ENCODE assay signal across 10 cellular contexts in genomic region chr1:91844862-91845528, GRCh38. TPM values are rescaled to one million over a fixed set of nuclear protein-coding genes. Genes with fewer than 3 reads are reported as not detected.
DNase-seq lines count a peak whose midpoint lies in the region; ATAC-seq and TF ChIP-seq lines count a peak whose summit lies in the region.
"Had no signal": no experiment of that assay in that cellular context is flagged by ENCODE, and none has a peak within 500 bp of the region (broad histone marks: within the 10 kb centered on the region; RNA-seq: fewer than 3 reads in every experiment).

No MANE protein-coding gene starts in this region.

- H2BK120ac ChIP-seq in trophoblast cell (ENCODE audit: insufficient read depth, low read length, poor library complexity) = no peak overlapping the region

- H3K27ac ChIP-seq in foreskin keratinocyte = peak overlapping the region; percentile 16
- H3K27ac ChIP-seq in trophoblast cell (ENCODE audit: low read depth, low read length) = no peak overlapping the region
- H3K27ac ChIP-seq in Karpas-422 (ENCODE audit: low read length) = no peak overlapping the region

- H3K4me2 ChIP-seq in trophoblast cell (ENCODE audit: low read length) (no peak overlapping the region), Karpas-422 (ENCODE audit: low read depth, low read length, poor library complexity, severe bottlenecking) (no peak overlapping the region)

- H3K9ac ChIP-seq in trophoblast cell (ENCODE audit: low read length) (no peak overlapping the region), Karpas-422 (ENCODE audit: low read length) (no peak overlapping the region)

- H3K14ac ChIP-seq in trophoblast cell (ENCODE audit: low read length) = no peak overlapping the region

- H3K9me3 ChIP-seq in trophoblast cell (ENCODE audit: insufficient read depth, low read depth, low read length) (no peaks in the 10 kb centered on the region), Karpas-422 (ENCODE audit: low read length) (no peaks in the 10 kb centered on the region)

- no peaks in the 10 kb centered on the region for H3K36me3 ChIP-seq in BJ (ENCODE audit: control insufficient read depth, insufficient read depth, low read length)
- H3K36me3 ChIP-seq in trophoblast cell (ENCODE audit: control insufficient read depth in 1 of 2, insufficient read depth in 2 of 2, low read length in 2 of 2) = no peaks in the 10 kb centered on the region
- no peaks in the 10 kb centered on the region for H3K36me3 ChIP-seq in Karpas-422 (ENCODE audit: insufficient read depth, low read length)

- H3K4me1 ChIP-seq in foreskin keratinocyte = peaks cover 24% of the 10 kb centered on the region
- no peaks in the 10 kb centered on the region for H3K4me1 ChIP-seq in trophoblast cell (ENCODE audit: control insufficient read depth in 1 of 2, insufficient read depth in 2 of 2, low read length in 2 of 2)
- no peaks in the 10 kb centered on the region for H3K4me1 ChIP-seq in Karpas-422 (ENCODE audit: low read length)

- H2BK5ac ChIP-seq in trophoblast cell (ENCODE audit: low read depth, low read length, poor library complexity) = no peak overlapping the region

- peak; percentile 99 for DNase-seq in BJ (ENCODE audit: low read depth)
- DNase-seq in T1000 (lab: John Stamatoyannopoulos, UW) = peak; percentile 67
- peak; percentile 91 to 93 for DNase-seq in foreskin keratinocyte
- DNase-seq in trophoblast cell = peak; percentile 34 to 59
- DNase-seq in Karpas-422 = no peak
- DNase-seq in NCI-H446 (lab: John Stamatoyannopoulos, UW) = no peak
- no peak for DNase-seq in NCI-H82 (lab: John Stamatoyannopoulos, UW)
- DNase-seq in activated CD4-positive, alpha-beta T cell treated with anti-CD3 and anti-CD28 coated beads, Interleukin-2, amount 10 ng/mL, durations not matched to agents 7 days and 5 days = no peak
- DNase-seq: activated B cell treated with CpG ODN at 0.5 μM for 24 hours had no signal

- H3K27me3 ChIP-seq in BJ (ENCODE audit: control insufficient read depth, insufficient read depth, low read length) = no peaks in the 10 kb centered on the region
- H3K27me3 ChIP-seq in foreskin keratinocyte = no peaks in the 10 kb centered on the region
- H3K27me3 ChIP-seq in trophoblast cell (ENCODE audit: insufficient read depth, low read length) = no peaks in the 10 kb centered on the region
- H3K27me3 ChIP-seq in Karpas-422 (ENCODE audit: low read length) = no peaks in the 10 kb centered on the region

- H4K8ac ChIP-seq in trophoblast cell (ENCODE audit: low read depth, low read length) = no peak overlapping the region

- CTCF ChIA-PET in BJ (lab: Yijun Ruan, JAX) = interaction anchor here (1.1 to 1.7 kb wide), 5 partner anchors 15 to 333 kb away, joined by 3 to 4 read pairs (median 3); no protein-coding TSS in a partner anchor
- CTCF ChIA-PET in activated CD4-positive, alpha-beta T cell treated with anti-CD3 and anti-CD28 coated beads, Interleukin-2, amount 10 ng/mL, durations not matched to agents 7 days and 5 days (lab: Charles Lee) = interaction anchor here (0.9 to 1.5 kb wide), 2 partner anchors 11 to 28 kb away, joined by 3 read pairs; no protein-coding TSS in a partner anchor

- H2AFZ ChIP-seq in trophoblast cell (ENCODE audit: insufficient read depth, low read length, poor library complexity) = no peak overlapping the region
- H2AFZ ChIP-seq in Karpas-422 (ENCODE audit: low read length) = no peak overlapping the region

- no peak overlapping the region for H2BK12ac ChIP-seq in trophoblast cell (ENCODE audit: low read length)

- peaks cover 11% of the 10 kb centered on the region for H3K4me1 Mint-ChIP-seq in activated CD4-positive, alpha-beta T cell treated with anti-CD3 and anti-CD28 coated beads, Interleukin-2, amount 10 ng/mL, durations not matched to agents 7 days and 5 days
- H3K4me1 Mint-ChIP-seq: activated B cell treated with CpG ODN at 0.5 μM for 24 hours had no signal

- POLR2A ChIA-PET in BJ (lab: Charles Lee) = interaction anchor here (1.2 kb wide), 1 partner anchor 108 kb away, joined by 4 read pairs; no protein-coding TSS in a partner anchor
- POLR2A ChIA-PET in activated CD4-positive, alpha-beta T cell treated with anti-CD3 and anti-CD28 coated beads, Interleukin-2, amount 10 ng/mL, durations not matched to agents 7 days and 5 days (lab: Charles Lee) = no interaction called here

- WGBS in trophoblast cell (ENCODE audit: extremely low coverage, insufficient coverage, insufficient read length) = no CpG with 5 or more reads among the region's 6 CpGs

- no peak overlapping the region for H3K18ac ChIP-seq in trophoblast cell (ENCODE audit: low read length)

- H3K27me3 Mint-ChIP-seq in activated CD4-positive, alpha-beta T cell treated with anti-CD3 and anti-CD28 coated beads, Interleukin-2, amount 10 ng/mL, durations not matched to agents 7 days and 5 days = peaks cover 5% of the 10 kb centered on the region
- H3K27me3 Mint-ChIP-seq: activated B cell treated with CpG ODN at 0.5 μM for 24 hours; central memory CD8-positive, alpha-beta T cell had no signal

- no peak overlapping the region for H3K27ac Mint-ChIP-seq in activated CD4-positive, alpha-beta T cell treated with anti-CD3 and anti-CD28 coated beads, Interleukin-2, amount 10 ng/mL, durations not matched to agents 7 days and 5 days
- H3K27ac Mint-ChIP-seq: activated B cell treated with CpG ODN at 0.5 μM for 24 hours had no signal

- H3K9me2 ChIP-seq in Karpas-422 (replicated peaks; ENCODE audit: insufficient read depth, low read length) = no peaks in the 10 kb centered on the region

- no peaks in the 10 kb centered on the region for H3K79me2 ChIP-seq in trophoblast cell (ENCODE audit: control insufficient read depth, insufficient read depth, low read length, poor library complexity)
- H3K79me2 ChIP-seq in Karpas-422 (ENCODE audit: low read length) = no peaks in the 10 kb centered on the region

- peaks cover 6% of the 10 kb centered on the region for H3K36me3 Mint-ChIP-seq in activated CD4-positive, alpha-beta T cell treated with anti-CD3 and anti-CD28 coated beads, Interleukin-2, amount 10 ng/mL, durations not matched to agents 7 days and 5 days (ENCODE audit: low read depth)

- peaks cover 13% of the 10 kb centered on the region for H3K9me3 Mint-ChIP-seq in activated CD4-positive, alpha-beta T cell treated with anti-CD3 and anti-CD28 coated beads, Interleukin-2, amount 10 ng/mL, durations not matched to agents 7 days and 5 days
- H3K9me3 Mint-ChIP-seq: activated B cell treated with CpG ODN at 0.5 μM for 24 hours; central memory CD8-positive, alpha-beta T cell had no signal

- H4K12ac ChIP-seq in trophoblast cell (ENCODE audit: low read depth, low read length) = no peak overlapping the region

- H4K91ac ChIP-seq in trophoblast cell (ENCODE audit: low read depth, low read length) = no peak overlapping the region

- TF ChIP-seq CTCF in BJ (IDR thresholded peaks at IDR 0.05; ENCODE audit: insufficient read depth, low read depth, low read length) (no peak), foreskin keratinocyte (conservative IDR thresholded peaks at IDR 0.05) (no peak)

- H3K79me1 ChIP-seq in trophoblast cell (ENCODE audit: low read length) = no peaks in the 10 kb centered on the region

- peak; percentile 96 for ATAC-seq in foreskin keratinocyte

- H3K4me3 ChIP-seq in BJ (ENCODE audit: low read depth, low read length) = no peak overlapping the region
- no peak overlapping the region for H3K4me3 ChIP-seq in trophoblast cell (ENCODE audit: low read depth, low read length)
- no peak overlapping the region for H3K4me3 ChIP-seq in Karpas-422 (ENCODE audit: low read length)

- no peaks in the 10 kb centered on the region for H4K20me1 ChIP-seq in Karpas-422 (ENCODE audit: insufficient read depth, low read depth, low read length)

- no peak overlapping the region for H3K4me3 Mint-ChIP-seq in activated CD4-positive, alpha-beta T cell treated with anti-CD3 and anti-CD28 coated beads, Interleukin-2, amount 10 ng/mL, durations not matched to agents 7 days and 5 days
- H3K4me3 Mint-ChIP-seq: activated B cell treated with CpG ODN at 0.5 μM for 24 hours; central memory CD8-positive, alpha-beta T cell had no signal

- no peak overlapping the region for H3K23ac ChIP-seq in trophoblast cell (ENCODE audit: low read length)

- no peak overlapping the region for H2AK5ac ChIP-seq in trophoblast cell (ENCODE audit: low read length)

- H3K4ac ChIP-seq in trophoblast cell (ENCODE audit: low read depth, low read length) = no peak overlapping the region

RNA-seq across cellular contexts. Expression of gene TGFBR3, which starts 41.0 kb away (rescaled TPM):
- polyA plus RNA-seq in BJ (2011; rRNA removed) = 8.2 and 8.3 TPM in 2 replicates
- polyA minus RNA-seq in BJ (2011; rRNA and poly(A)+ RNA removed) = 12.6 and 18.3 TPM in 2 replicates
- total RNA-seq in foreskin keratinocyte = 1.6 and 2.9 TPM in 2 replicates
- 0.27 and 0.54 TPM in 2 replicates for polyA plus RNA-seq in foreskin keratinocyte
- 9.6 and 9.9 TPM in 2 replicates for polyA plus RNA-seq in trophoblast cell (2013)
- not detected in 2 replicates for total RNA-seq in Karpas-422 (2014; rRNA removed; shearing (Covaris generic); ENCODE audit: low replicate concordance)
- total RNA-seq in activated CD4-positive, alpha-beta T cell treated with anti-CD3 and anti-CD28 coated beads, Interleukin-2, amount 10 ng/mL, durations not matched to agents 7 days and 5 days = 10 to 100 TPM; 12.9 to 13.0 TPM

Comparison
In these comparisons a context has a peak if more than half of its experiments do, and no peak if none do; other contexts are left out.
1. DNase-seq: peak in BJ (single experiment), T1000 (single experiment), foreskin keratinocyte (2 of 2) and trophoblast cell (2 of 2); none in Karpas-422 (single experiment), NCI-H446 (0 of 2), NCI-H82 (single experiment) and activated CD4-positive, alpha-beta T cell treated with anti-CD3 and anti-CD28 coated beads, Interleukin-2, amount 10 ng/mL, durations not matched to agents 7 days and 5 days (single experiment).